Comparison of ENCODE assay signal across 26 cellular contexts in genomic region chr3:16012086-16012485, GRCh38.
DNase-seq lines count a peak whose midpoint lies in the region; ATAC-seq, FAIRE-seq and TF ChIP-seq lines count a peak whose summit lies in the region.
"Had no signal": no experiment of that assay in that cellular context is flagged by ENCODE, and none has a peak within 500 bp of the region (broad histone marks: within the 10 kb centered on the region; RNA-seq: fewer than 3 reads in every experiment).

No MANE protein-coding gene starts in this region.

- no peaks in the 10 kb centered on the region for H3K27me3 ChIP-seq in ACC112 (ENCODE audit: insufficient read depth, low read length)
- no peaks in the 10 kb centered on the region for H3K27me3 ChIP-seq in astrocyte (ENCODE audit: insufficient read depth, low read length)
- no peaks in the 10 kb centered on the region for H3K27me3 ChIP-seq in spleen (replicated peaks in 1 of 7)
- H3K27me3 ChIP-seq: foreskin keratinocyte, ovary, upper lobe of left lung had no signal

- H3K27ac ChIP-seq in ACC112 (ENCODE audit: low read depth, low read length) (peak overlapping the region; percentile 67), astrocyte (ENCODE audit: low read depth, low read length) (peak overlapping the region; percentile 94), spleen (no peak overlapping the region)
- H3K27ac ChIP-seq: foreskin keratinocyte, ovary, upper lobe of left lung had no signal

- H3K36me3 Mint-ChIP-seq in astrocyte (ENCODE audit: low read depth, unreplicated experiment) = no peaks in the 10 kb centered on the region
- no peaks in the 10 kb centered on the region for H3K36me3 Mint-ChIP-seq in activated CD8-positive, alpha-beta T cell treated with anti-CD3 and anti-CD28 coated beads for 36 hours (ENCODE audit: low read depth)
- H3K36me3 Mint-ChIP-seq: T-cell had no signal

- H3K79me2 ChIP-seq in ACC112 (ENCODE audit: control insufficient read depth, insufficient read depth, low read length, unreplicated experiment) (no peaks in the 10 kb centered on the region), astrocyte (ENCODE audit: insufficient read depth, low read length) (no peaks in the 10 kb centered on the region)

- no peaks in the 10 kb centered on the region for H4K20me1 ChIP-seq in astrocyte (ENCODE audit: insufficient read depth, low read length)

- POLR2A ChIA-PET in activated CD8-positive, alpha-beta T cell treated with anti-CD3 and anti-CD28 coated beads for 36 hours (lab: Charles Lee) = no interaction called here

- H3K9me3 ChIP-seq in astrocyte (ENCODE audit: insufficient read depth, low read depth, low read length) (peaks cover 3% of the 10 kb centered on the region), spleen (peaks cover 0 to 14% (median 8%) of the 10 kb centered on the region in 8 donors)
- H3K9me3 ChIP-seq: ovary, upper lobe of left lung had no signal

- peaks cover 2% of the 10 kb centered on the region for H3K27me3 Mint-ChIP-seq in astrocyte (ENCODE audit: low read depth, unreplicated experiment)
- H3K27me3 Mint-ChIP-seq in activated CD8-positive, alpha-beta T cell treated with anti-CD3 and anti-CD28 coated beads for 36 hours = peaks cover 2% of the 10 kb centered on the region
- H3K27me3 Mint-ChIP-seq: CD4-positive, alpha-beta T cell had no signal

- TF ChIP-seq CTCF in astrocyte (IDR thresholded peaks at IDR 0.05; ENCODE audit: insufficient read depth, low read depth, low read length) (no peak), foreskin fibroblast (IDR thresholded peaks at IDR 0.05; ENCODE audit: low read depth, low read length) (no peak), spleen (IDR thresholded peaks at IDR 0.05 in 8 of 11, conservative IDR thresholded peaks at IDR 0.05 in 3 of 11) (no peak)
- TF ChIP-seq CTCF in activated CD8-positive, alpha-beta T cell treated with anti-CD3 and anti-CD28 coated beads for 36 hours (IDR thresholded peaks at IDR 0.05) = no peak

- intact Hi-C loops in spleen (cut with DNase I; ENCODE audit: low total_unique reads) = no loop called here
- intact Hi-C loops in activated CD8-positive, alpha-beta T cell treated with anti-CD3 and anti-CD28 coated beads for 36 hours (cut with micrococcal nuclease) = no loop called here

- peak overlapping the region; percentile 68 for H3K4me2 ChIP-seq in astrocyte (ENCODE audit: low read length)

- DNase-seq in HCEC 1CT (peak; percentile 91), astrocyte (ENCODE audit: low read depth) (peak; percentile 76), foreskin fibroblast (peak; percentile 60 to 79), spleen (no peak), DMS 273 treated with DMSO at 0.1 percent for 48 hours (lab: John Stamatoyannopoulos, UW) (no peak)
- DNase-seq in activated CD8-positive, alpha-beta T cell treated with anti-CD3 and anti-CD28 coated beads for 36 hours = no peak
- no peak for DNase-seq in activated naive CD4-positive, alpha-beta T cell (lab: John Stamatoyannopoulos, UW)
- DNase-seq: activated CD4-positive, alpha-beta T cell treated with anti-CD3 and anti-CD28 coated beads, Interleukin-2, amount 10 ng/mL, durations not matched to agents 7 days and 5 days; activated CD8-positive, alpha-beta memory T cell treated with anti-CD3 and anti-CD28 coated beads, Interleukin-2, amount 50 U/mL, for 48 hours; activated effector memory CD4-positive, alpha-beta T cell treated with Interleukin-2 at 50 U/mL for 16 hours; CD4-positive, alpha-beta T cell; cerebellar nuclear complex; DMS79; endodermal cell; hypothalamus; NCI-H1105 treated with DMSO at 0.1 percent for 48 hours; NCI-H524 treated with DMSO at 0.1 percent for 48 hours; ovary; T-cell; upper lobe of left lung had no signal

- H3K36me3 ChIP-seq in ACC112 (ENCODE audit: insufficient read depth, low read length) (no peaks in the 10 kb centered on the region), astrocyte (ENCODE audit: insufficient read depth, low read length) (no peaks in the 10 kb centered on the region), spleen (no peaks in the 10 kb centered on the region)
- H3K36me3 ChIP-seq: ovary, upper lobe of left lung had no signal

- H3K9ac ChIP-seq in astrocyte (ENCODE audit: low read length) = peak overlapping the region; percentile 45

- H3K27ac Mint-ChIP-seq in astrocyte (ENCODE audit: unreplicated experiment) = no peak overlapping the region
- H3K27ac Mint-ChIP-seq in activated CD8-positive, alpha-beta T cell treated with anti-CD3 and anti-CD28 coated beads for 36 hours = no peak overlapping the region
- H3K27ac Mint-ChIP-seq: activated CD4-positive, alpha-beta T cell treated with anti-CD3 and anti-CD28 coated beads, Interleukin-2, amount 10 ng/mL, durations not matched to agents 7 days and 5 days; CD4-positive, alpha-beta T cell; endodermal cell had no signal

- CTCF ChIA-PET in activated CD8-positive, alpha-beta T cell treated with anti-CD3 and anti-CD28 coated beads for 36 hours (lab: Charles Lee) = no interaction called here

- ATAC-seq in activated CD8-positive, alpha-beta T cell treated with anti-CD3 and anti-CD28 coated beads for 36 hours = no peak
- ATAC-seq: foreskin keratinocyte, T-cell had no signal

- H3K4me1 ChIP-seq in ACC112 (ENCODE audit: control insufficient read depth, insufficient read depth, low read length, unreplicated experiment) (peaks cover 30% of the 10 kb centered on the region), astrocyte (ENCODE audit: insufficient read depth, low read length) (peaks cover 16% of the 10 kb centered on the region), spleen (no peaks in the 10 kb centered on the region)
- H3K4me1 ChIP-seq: foreskin keratinocyte, upper lobe of left lung had no signal

- TF ChIP-seq POLR2A in spleen (IDR thresholded peaks at IDR 0.05) = no peak

- peak overlapping the region; percentile 9 for H2AFZ ChIP-seq in ACC112 (ENCODE audit: low read length, unreplicated experiment)
- H2AFZ ChIP-seq in astrocyte (ENCODE audit: low read depth, low read length) = peak overlapping the region; percentile 46

- no peak for FAIRE-seq in astrocyte (lab: Jason Lieb, UNC)
- FAIRE-seq: A204.1, GM18507, keratinocyte had no signal

- no peak overlapping the region for H3K4me3 ChIP-seq in ACC112 (ENCODE audit: low read depth, low read length)
- H3K4me3 ChIP-seq in astrocyte (ENCODE audit: insufficient read depth, low read depth, low read length) = no peak overlapping the region
- no peak overlapping the region for H3K4me3 ChIP-seq in foreskin fibroblast (ENCODE audit: low read depth in 1 of 2, low read length in 2 of 2)
- no peak overlapping the region for H3K4me3 ChIP-seq in spleen
- H3K4me3 ChIP-seq: ovary, upper lobe of left lung had no signal

- H3K4me3 Mint-ChIP-seq in astrocyte (ENCODE audit: unreplicated experiment) = no peak overlapping the region
- H3K4me3 Mint-ChIP-seq in activated CD8-positive, alpha-beta T cell treated with anti-CD3 and anti-CD28 coated beads for 36 hours = no peak overlapping the region
- H3K4me3 Mint-ChIP-seq: activated CD4-positive, alpha-beta T cell treated with anti-CD3 and anti-CD28 coated beads, Interleukin-2, amount 10 ng/mL, durations not matched to agents 7 days and 5 days; CD4-positive, alpha-beta T cell; endodermal cell; stimulated activated naive CD8-positive, alpha-beta T cell treated with anti-CD3 and anti-CD28 coated beads, Interleukin-15, Interleukin-2, amounts not matched to agents 100 ng/mL and 50 ng/mL, for 24 hours; T-cell had no signal

- peaks cover 2% of the 10 kb centered on the region for H3K9me3 Mint-ChIP-seq in astrocyte (ENCODE audit: unreplicated experiment)
- peaks cover 4% of the 10 kb centered on the region for H3K9me3 Mint-ChIP-seq in activated CD8-positive, alpha-beta T cell treated with anti-CD3 and anti-CD28 coated beads for 36 hours

- H3K4me1 Mint-ChIP-seq in astrocyte (ENCODE audit: low read depth, unreplicated experiment) = peaks cover 2% of the 10 kb centered on the region
- no peaks in the 10 kb centered on the region for H3K4me1 Mint-ChIP-seq in activated CD8-positive, alpha-beta T cell treated with anti-CD3 and anti-CD28 coated beads for 36 hours (ENCODE audit: low read depth)
- H3K4me1 Mint-ChIP-seq: activated CD4-positive, alpha-beta T cell treated with anti-CD3 and anti-CD28 coated beads, Interleukin-2, amount 10 ng/mL, durations not matched to agents 7 days and 5 days; T-cell had no signal

Comparison
In these comparisons a context has a peak if more than half of its experiments do, and no peak if none do; other contexts are left out.
1. H3K27ac ChIP-seq: peak in ACC112 (single experiment) and astrocyte (single experiment); none in spleen (0 of 8).
2. DNase-seq: peak in HCEC 1CT (single experiment), astrocyte (single experiment) and foreskin fibroblast (2 of 2); none in spleen (single experiment), activated CD8-positive, alpha-beta T cell treated with anti-CD3 and anti-CD28 coated beads for 36 hours (single experiment), DMS 273 treated with DMSO at 0.1 percent for 48 hours (single experiment) and activated naive CD4-positive, alpha-beta T cell (0 of 4).